ENCODE assay signal across 9 cellular contexts in genomic region chr10:121975295-121976086, GRCh38.
A peak's percentile ranks its signal among the peaks of the same experiment; 100 is the strongest.
DNase-seq lines count a peak whose midpoint lies in the region; FAIRE-seq and TF ChIP-seq lines count a peak whose summit lies in the region.
"Had no signal": no experiment of that assay in that cellular context is flagged by ENCODE, and none has a peak within 500 bp of the region (broad histone marks: within the 10 kb centered on the region; RNA-seq: fewer than 3 reads in every experiment).

No MANE protein-coding gene starts in this region.

- H3K4me1 ChIP-seq in NT2/D1 (ENCODE audit: insufficient read depth, insufficient read length) (peaks cover 3% of the 10 kb centered on the region), neutrophil (ENCODE audit: control insufficient read depth in 1 of 2, insufficient read depth in 1 of 2, low read depth in 1 of 2, low read length in 1 of 2) (peaks cover 16 to 20% of the 10 kb centered on the region in 2 experiments)

- FAIRE-seq in HTR-8/SVneo (lab: Jason Lieb, UNC), result no peak
- FAIRE-seq: endometrium had no signal

- H3K27me3 ChIP-seq in NT2/D1 (ENCODE audit: insufficient read depth, insufficient read length) (no peaks in the 10 kb centered on the region), neutrophil (no peaks in the 10 kb centered on the region)

- H3K36me3 ChIP-seq in NT2/D1 (ENCODE audit: insufficient read depth, insufficient read length, low read length), result peaks cover 9% of the 10 kb centered on the region
- peaks cover 6% of the 10 kb centered on the region for H3K36me3 ChIP-seq in neutrophil

- DNase-seq in activated CD8-positive, alpha-beta memory T cell treated with anti-CD3 and anti-CD28 coated beads, Interleukin-2, amount 50 U/mL, for 1 hour (ENCODE audit: extremely low read depth), result peak; percentile 13
- DNase-seq in activated CD8-positive, alpha-beta memory T cell treated with anti-CD3 and anti-CD28 coated beads for 24 hours, result no peak
- DNase-seq in NT2/D1 (ENCODE audit: low read depth, low spot score) (no peak), epithelial cell of prostate (ENCODE audit: low read depth, low spot score) (no peak), HTR-8/SVneo (ENCODE audit: insufficient read length, low spot score) (no peak), midbrain (lab: John Stamatoyannopoulos, UW) (no peak), middle frontal gyrus (ENCODE audit: extremely low spot score, low spot score) (no peak)

- H3K9me3 ChIP-seq in NT2/D1 (ENCODE audit: insufficient read depth, low read length), result peaks cover 33% of the 10 kb centered on the region
- no peaks in the 10 kb centered on the region for H3K9me3 ChIP-seq in neutrophil

- peak overlapping the region; percentile 73 for H3K4me3 ChIP-seq in NT2/D1 (ENCODE audit: insufficient read length, low read depth)
- peak overlapping the region; percentile 73 to 79 for H3K4me3 ChIP-seq in neutrophil (ENCODE audit: low read depth in 1 of 2, low read length in 1 of 2)

- TF ChIP-seq CTCF in neutrophil (IDR thresholded peaks at IDR 0.05), result peak; percentile 18

- no peak overlapping the region for H3K9ac ChIP-seq in NT2/D1 (ENCODE audit: insufficient read length, low read depth)

- H3K27ac ChIP-seq in epithelial cell of prostate (peak overlapping the region; percentile 87), neutrophil (peak overlapping the region; percentile 85)
